In the genomic region with DNA sequence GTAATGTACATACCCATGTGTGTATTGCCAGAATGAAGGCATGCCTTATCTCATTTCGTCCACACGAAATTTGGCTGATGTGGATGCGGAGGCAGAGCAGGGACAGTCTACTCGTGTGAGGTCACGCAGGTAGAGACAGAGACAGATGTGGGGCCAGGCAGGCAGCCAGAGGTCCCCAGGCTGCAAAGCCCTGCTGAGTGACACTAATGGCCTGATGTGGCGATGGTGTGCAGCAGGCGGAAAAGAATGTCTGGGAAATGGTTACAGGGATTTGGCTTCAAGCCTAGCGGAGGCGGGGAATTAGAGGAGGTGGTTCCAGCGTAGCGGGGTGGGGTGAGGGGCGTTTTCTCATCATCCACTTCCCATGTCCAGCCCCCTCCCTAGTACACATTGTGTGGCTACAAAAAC, we compare ENCODE assay signal across 1 cellular context.
TF ChIP-seq lines count a peak whose summit lies in the region.

No MANE protein-coding gene starts in this region.

TF ChIP-seq in HepG2, 621 proteins besides CTCF, POLR2A, EP300 and RAD21:
- TF ChIP-seq PHF5A (CRISPR knock-in tag; IDR thresholded peaks at IDR 0.05; ENCODE audit: low read depth, unreplicated experiment) (no peak), ZFP82 (CRISPR knock-in tag; IDR thresholded peaks at IDR 0.05; ENCODE audit: borderline replicate concordance) (no peak), CBX1 (IDR thresholded peaks at IDR 0.05; ENCODE audit: low read depth) (no peak), JARID2 (CRISPR knock-in tag; IDR thresholded peaks at IDR 0.05; ENCODE audit: insufficient replicate concordance) (no peak), ZNF232 (CRISPR knock-in tag; IDR thresholded peaks at IDR 0.05; ENCODE audit: borderline replicate concordance) (no peak), RFX1 (IDR thresholded peaks at IDR 0.05) (no peak), MZF1 (CRISPR knock-in tag; IDR thresholded peaks at IDR 0.05; ENCODE audit: borderline replicate concordance) (no peak), MYNN (CRISPR knock-in tag; IDR thresholded peaks at IDR 0.05; ENCODE audit: low read depth) (no peak), MTA3 (CRISPR knock-in tag; IDR thresholded peaks at IDR 0.05) (no peak), ZNF589 (CRISPR knock-in tag; conservative IDR thresholded peaks at IDR 0.05) (no peak)
TF ChIP-seq in HepG2: peak in this region for 0.
